ENCODE assay signal across 1 cellular context in genomic region chr4:1458581-1458980, GRCh38.
TF ChIP-seq lines count a peak whose summit lies in the region.

No MANE protein-coding gene starts in this region.

TF ChIP-seq in SK-N-SH, 30 proteins besides CTCF, POLR2A, EP300 and RAD21 (continued from another document):
- TF ChIP-seq FOXM1 (IDR thresholded peaks at IDR 0.05; ENCODE audit: low read depth) = no peak
- TF ChIP-seq MXI1 (IDR thresholded peaks at IDR 0.05; ENCODE audit: low read depth, low read length) = no peak
- no peak for TF ChIP-seq TCF12 (IDR thresholded peaks at IDR 0.05)
- no peak for TF ChIP-seq GATA2 (CRISPR knock-in tag; IDR thresholded peaks at IDR 0.05)
- TF ChIP-seq IRF3 (IDR thresholded peaks at IDR 0.05; ENCODE audit: low read depth, low read length) = no peak
- TF ChIP-seq GABPA (IDR thresholded peaks at IDR 0.05; ENCODE audit: low read depth) = no peak
- TF ChIP-seq REST (IDR thresholded peaks at IDR 0.05; ENCODE audit: low read depth, low read length) = no peak
- TF ChIP-seq NFIC (IDR thresholded peaks at IDR 0.05; ENCODE audit: borderline replicate concordance) = no peak
